Comparison of ENCODE assay signal across 11 cellular contexts in genomic region chr18:35511428-35511827, GRCh38. TPM values are rescaled to one million over a fixed set of nuclear protein-coding genes. Genes with fewer than 3 reads are reported as not detected.
DNase-seq lines count a peak whose midpoint lies in the region; ATAC-seq, FAIRE-seq and TF ChIP-seq lines count a peak whose summit lies in the region.
"Had no signal": no experiment of that assay in that cellular context is flagged by ENCODE, and none has a peak within 500 bp of the region (broad histone marks: within the 10 kb centered on the region; RNA-seq: fewer than 3 reads in every experiment).

No MANE protein-coding gene starts in this region.

- SMC1A ChIA-PET in GM12878 (lab: Charles Lee; ENCODE audit: uncharacterized antibody, unreplicated experiment): interaction anchor here (0.8 to 3.7 kb wide), 30 partner anchors 9 to 221 kb away, joined by 3 to 28 read pairs (median 5); partner anchors contain the start of genes GALNT1 and INO80C

- RAD21 ChIA-PET in GM12878 (lab: Charles Lee; ENCODE audit: unreplicated experiment): interaction anchor here (0.9 to 2.4 kb wide), 16 partner anchors 9 to 125 kb away, joined by 3 to 24 read pairs (median 4); partner anchors contain the start of gene INO80C

- CTCF ChIA-PET in GM12878 (lab: Yijun Ruan, JAX): interaction anchor here (0.8 to 2.5 kb wide), 16 partner anchors 8 to 127 kb away, joined by 3 to 27 read pairs (median 4); partner anchors contain the start of gene INO80C

- TF ChIP-seq RAD21 in GM12878 (IDR thresholded peaks at IDR 0.05; ENCODE audit: insufficient read depth, low read depth, low read length): no peak

- H3K9ac ChIP-seq in GM12878 (ENCODE audit: control insufficient read depth, insufficient read depth, low read length): no peak overlapping the region

- H3K79me2 ChIP-seq in GM12878 (ENCODE audit: control insufficient read depth, insufficient read depth, low read length): no peaks in the 10 kb centered on the region

- no peaks in the 10 kb centered on the region for H3K27me3 ChIP-seq in GM12878 (replicated peaks in 1 of 2; ENCODE audit: control insufficient read depth in 2 of 2, insufficient read depth in 2 of 2, low read length in 1 of 2)

- WGBS in GM12878 (ENCODE audit: insufficient coverage, insufficient replicate concordance, low lambda C conversion rate, missing lambda C conversion rate): 19% methylated on average over 2 of the region's 2 CpGs

- TF ChIP-seq CTCF in GM20000 (IDR thresholded peaks at IDR 0.05; ENCODE audit: extremely low read depth, missing control alignments) (no peak), GM12878 (IDR thresholded peaks at IDR 0.05 in 2 of 3, conservative IDR thresholded peaks at IDR 0.05 in 1 of 3; ENCODE audit: control insufficient read depth in 2 of 3, extremely low read depth in 1 of 3, insufficient read depth in 1 of 3, low read depth in 3 of 3, low read length in 3 of 3) (no peak)

- peak; percentile 72 for FAIRE-seq in GM12878 (lab: Jason Lieb, UNC)
- FAIRE-seq: keratinocyte had no signal

- peak overlapping the region; percentile 7; the same call in 1 of the 2 replicates for H3K27ac ChIP-seq in GM12878 (ENCODE audit: control insufficient read depth, insufficient read depth)

- H3K4me1 ChIP-seq in GM12878 (ENCODE audit: control insufficient read depth, insufficient read depth, low read length): peaks cover 8% of the 10 kb centered on the region

- H3K9me3 ChIP-seq in GM12878 (replicated peaks; ENCODE audit: control insufficient read depth, insufficient read depth, low read length): no peaks in the 10 kb centered on the region

- intact Hi-C loops in GM12878 (cut with micrococcal nuclease; ENCODE audit: unreplicated experiment): loop anchor here (1.0 to 5.0 kb wide), 2 partner anchors 66 to 103 kb away; no protein-coding TSS in a partner anchor

- POLR2A ChIA-PET in GM12878 (lab: Charles Lee): interaction anchor here (0.6 to 2.6 kb wide), 5 partner anchors 10 to 34 kb away, joined by 4 to 15 read pairs (median 4); partner anchors contain the start of gene INO80C

- H2AFZ ChIP-seq in GM12878 (ENCODE audit: control insufficient read depth, low read depth, low read length): peak overlapping the region; percentile 54

- TF ChIP-seq POLR2A in GM18505 (IDR thresholded peaks at IDR 0.05; ENCODE audit: borderline replicate concordance, extremely low read depth, insufficient read depth, insufficient read length): no peak
- TF ChIP-seq POLR2A in GM12878 (IDR thresholded peaks at IDR 0.05; ENCODE audit: low read depth, low read length): no peak

- BruUV-seq in GM12878 (replicated peaks; lab: Mats Ljungman, UMichigan): no TSS peak

- peak; percentile 19 to 70; a peak in 2 of 4 replicates for TF ChIP-seq EP300 in GM12878 (IDR thresholded peaks at IDR 0.05; ENCODE audit: borderline replicate concordance in 1 of 2, control insufficient read depth in 1 of 2, low read depth in 2 of 2, low read length in 2 of 2)

- peak; percentile 32 for DNase-seq in GM20000 (ENCODE audit: low spot score)
- peak; percentile 79 for DNase-seq in GM12878 (ENCODE audit: low read depth, low spot score)
- DNase-seq in SKM-1 treated with dmso at 0.1 percent for 144 hours (lab: John Stamatoyannopoulos, UW; ENCODE audit: unreplicated experiment): no peak
- DNase-seq in NCI-H2196 (lab: John Stamatoyannopoulos, UW; ENCODE audit: unreplicated experiment): no peak
- no peak for DNase-seq in AG08396 (ENCODE audit: low spot score)
- DNase-seq in islet precursor cell: no peak
- DNase-seq: NCI-H226, T1000 had no signal

- H4K20me1 ChIP-seq in GM12878 (ENCODE audit: control insufficient read depth, insufficient read depth): no peaks in the 10 kb centered on the region

- in situ Hi-C loops in GM12878 (cut with MboI): no loop called here

- no peak overlapping the region for H3K4me3 ChIP-seq in GM12878

- ATAC-seq in GM18505 (IDR thresholded peaks at IDR 0.05; ENCODE audit: unreplicated experiment) (peak; percentile 85), HG03095 (IDR thresholded peaks at IDR 0.05; ENCODE audit: unreplicated experiment) (peak; percentile 77), GM12878 (peak; percentile 98)

- no peak overlapping the region; the same call in 1 of the 2 replicates for H3K4me2 ChIP-seq in GM12878 (ENCODE audit: control insufficient read depth, insufficient read depth)

- no peaks in the 10 kb centered on the region for H3K36me3 ChIP-seq in GM12878 (ENCODE audit: control insufficient read depth in 2 of 2, insufficient read depth in 2 of 2, low read length in 1 of 2)

TF ChIP-seq in GM12878, 131 proteins besides CTCF, POLR2A, EP300 and RAD21 (continues in another document):
- no peak for TF ChIP-seq HCFC1 (IDR thresholded peaks at IDR 0.05; ENCODE audit: low read length)
- TF ChIP-seq MXI1 (IDR thresholded peaks at IDR 0.05; ENCODE audit: low read depth, low read length): no peak
- TF ChIP-seq NRF1 (conservative IDR thresholded peaks at IDR 0.05; ENCODE audit: low read depth, low read length): no peak
- no peak for TF ChIP-seq SUZ12 (IDR thresholded peaks at IDR 0.05; ENCODE audit: unreplicated experiment)
- TF ChIP-seq PKNOX1 (IDR thresholded peaks at IDR 0.05): no peak
- TF ChIP-seq ZBED1 (IDR thresholded peaks at IDR 0.05; ENCODE audit: borderline replicate concordance): no peak
- peak; percentile 61 for TF ChIP-seq SPI1 (IDR thresholded peaks at IDR 0.05; ENCODE audit: borderline replicate concordance, insufficient read depth, low read depth, low read length)
- no peak for TF ChIP-seq ZNF207 (IDR thresholded peaks at IDR 0.05; ENCODE audit: borderline replicate concordance)
- TF ChIP-seq BCL3 (IDR thresholded peaks at IDR 0.05; ENCODE audit: borderline replicate concordance, insufficient read depth, low read depth, low read length, poor library complexity, severe bottlenecking): no peak
- no peak for TF ChIP-seq RELA (IDR thresholded peaks at IDR 0.05; ENCODE audit: borderline replicate concordance, partially characterized antibody)
- no peak for TF ChIP-seq PRDM15 (CRISPR knock-in tag; IDR thresholded peaks at IDR 0.05)

RNA-seq across cellular contexts. Expression of gene INO80C, which starts 13.7 kb away (rescaled TPM):
- 39.2 and 40.2 TPM in 2 replicates for total RNA-seq in GM12878 (2013; cell fraction: nucleolus; rRNA removed)
- total RNA-seq in GM12878 (2014; rRNA removed) (9.8 and 9.9 TPM in 2 replicates), GM12878 (2014; rRNA removed; fragmentation: Illumina TruSeq; extraction: Trizol) (16.0 and 18.1 TPM in 2 replicates), GM12878 (2021) (29.3 and 30.7 TPM in 2 replicates)
- 17.9 TPM for polyA plus RNA-seq in GM12878 (2011; ENCODE audit: low read depth)
- polyA plus RNA-seq in GM12878 (2011; rRNA removed) (31.3 and 31.6 TPM in 2 replicates), GM12878 (2014; fragmentation: Illumina TruSeq; extraction: Trizol) (32.8 and 34.2 TPM in 2 replicates), GM12878 (2014; fragmentation: Nextera tagmentation; extraction: Ambion mirVana) (10 to 100 TPM; 25.0 to 31.6 TPM), GM12878 (2014; rRNA removed) (29.7 and 43.2 TPM in 2 replicates), GM12878 (2016; fragmentation: Nextera tagmentation; extraction: Ambion mirVana) (10 to 100 TPM; 28.3 to 30.9 TPM)
- polyA plus RNA-seq in GM12878 (2011; cell fraction: cytosol; rRNA removed): 27.9 and 34.4 TPM in 2 replicates
- 29.8 and 31.2 TPM in 2 replicates for polyA plus RNA-seq in GM12878 (2011; cell fraction: nucleus; rRNA removed)
- 15.2 and 16.8 TPM in 2 replicates for polyA plus RNA-seq in GM12878 (2012)
- 13.2 and 19.6 TPM in 2 replicates for polyA minus RNA-seq in GM12878 (2011; rRNA and poly(A)+ RNA removed)
- polyA minus RNA-seq in GM12878 (2011; cell fraction: cytosol; rRNA and poly(A)+ RNA removed): 4.9 and 10.4 TPM in 2 replicates
- polyA minus RNA-seq in GM12878 (2011; cell fraction: nucleus; rRNA and poly(A)+ RNA removed): 9.2 and 15.2 TPM in 2 replicates

Comparison
In these comparisons a context has a peak if more than half of its experiments do, and no peak if none do; other contexts are left out.
1. DNase-seq: peak in GM20000 (single experiment) and GM12878 (single experiment); none in SKM-1 treated with dmso at 0.1 percent for 144 hours (single experiment), NCI-H2196 (single experiment), AG08396 (single experiment) and islet precursor cell (single experiment).
2. Peak in every context shown above with its lines, with median percentiles within 50 percentile points of each other: ATAC-seq.